39 cellular contexts compared by ENCODE assay signal in genomic region chr6:68653706-68654089, GRCh38. TPM values are rescaled to one million over a fixed set of nuclear protein-coding genes. Genes with fewer than 3 reads are reported as not detected.
"Had no signal": no experiment of that assay in that cellular context is flagged by ENCODE, and none has a peak within 500 bp of the region (broad histone marks: within the 10 kb centered on the region; RNA-seq: fewer than 3 reads in every experiment).

No MANE protein-coding gene starts in this region.

- H3K27me3 ChIP-seq: cardiac muscle cell, Peyer's patch, SJSA1 had no signal

- H3K4me3 Mint-ChIP-seq: activated B cell treated with CpG ODN at 0.5 μM for 24 hours; activated CD4-positive, alpha-beta memory T cell treated with anti-CD3 and anti-CD28 coated beads, Interleukin-2, amount 10 ng/mL, durations not matched to agents 7 days and 5 days; activated CD8-positive, alpha-beta memory T cell treated with anti-CD3 and anti-CD28 coated beads, Interleukin-2, amount 10 ng/mL, durations not matched to agents 7 days and 5 days; activated naive CD8-positive, alpha-beta T cell treated with anti-CD3 and anti-CD28 coated beads for 36 hours; activated T-cell treated with anti-CD3 and anti-CD28 coated beads, Interleukin-2, amount 50 U/mL, for 72 hours; activated T-helper 17 cell treated with anti-CD3 and anti-CD28 coated beads, Interleukin-2, amount 50 U/mL, for 72 hours; IgD-negative memory B cell had no signal

- H3K27ac ChIP-seq: cardiac muscle cell, Peyer's patch, SJSA1, VCaP had no signal

- H3K36me3 ChIP-seq: cardiac muscle cell, MG63, Peyer's patch, SJSA1 had no signal

- H3K4me1 Mint-ChIP-seq: activated B cell treated with CpG ODN at 0.5 μM for 24 hours; activated CD4-positive, alpha-beta memory T cell treated with anti-CD3 and anti-CD28 coated beads, Interleukin-2, amount 10 ng/mL, durations not matched to agents 7 days and 5 days; activated CD8-positive, alpha-beta memory T cell treated with anti-CD3 and anti-CD28 coated beads, Interleukin-2, amount 10 ng/mL, durations not matched to agents 7 days and 5 days; activated naive CD8-positive, alpha-beta T cell treated with anti-CD3 and anti-CD28 coated beads for 36 hours; activated T-helper 17 cell treated with anti-CD3 and anti-CD28 coated beads, Interleukin-2, amount 50 U/mL, for 72 hours; IgD-negative memory B cell had no signal

- H3K9me3 ChIP-seq: MG63, Peyer's patch, SJSA1 had no signal

- DNase-seq: activated B cell treated with CpG ODN at 0.5 μM for 24 hours; activated CD4-positive, alpha-beta memory T cell treated with anti-CD3 and anti-CD28 coated beads, Interleukin-2, amount 10 ng/mL, durations not matched to agents 7 days and 5 days; activated CD4-positive, alpha-beta T cell treated with anti-CD3 and anti-CD28 coated beads for 1 hour; activated CD4-positive, alpha-beta T cell treated with anti-CD3 and anti-CD28 coated beads for 48 hours; activated CD8-positive, alpha-beta memory T cell treated with anti-CD3 and anti-CD28 coated beads for 24 hours; activated CD8-positive, alpha-beta memory T cell treated with anti-CD3 and anti-CD28 coated beads, Interleukin-2, amount 10 ng/mL, durations not matched to agents 7 days and 5 days; activated CD8-positive, alpha-beta memory T cell treated with anti-CD3 and anti-CD28 coated beads, Interleukin-2, amount 50 U/mL, for 48 hours; activated effector memory CD4-positive, alpha-beta T cell treated with anti-CD3 and anti-CD28 coated beads, Interleukin-2, amount 50 U/mL, for 16 hours; activated naive CD4-positive, alpha-beta T cell; activated naive CD4-positive, alpha-beta T cell treated with anti-CD3 and anti-CD28 coated beads, Interleukin-2, amount 50 U/mL, for 16 hours; activated naive CD8-positive, alpha-beta T cell treated with anti-CD3 and anti-CD28 coated beads for 36 hours; activated T-cell treated with anti-CD3 and anti-CD28 coated beads, Interleukin-2, amount 50 U/mL, for 72 hours; amniotic stem cell; aorta; Kasumi-1; KG1; MG63; NCI-H1092; NCI-H1436 treated with DMSO at 0.1 percent for 48 hours; NCI-H1694 treated with DMSO at 0.1 percent for 48 hours; NCI-H2029; NCI-H2107; NCI-H2171; NCI-H510A; NCI-H526; NCI-H748 treated with DMSO at 0.1 percent for 48 hours; NK-92 treated with Interleukin-12 subunit alpha and Interleukin-12 subunit beta, amount 100 ng/mL, for 24 hours; PC-3; Peyer's patch; RPMI8226; SHP77 treated with DMSO at 0.1 percent for 48 hours; T-helper 1 cell; T-helper 2 cell; T-helper 9 cell had no signal

- H3K36me3 Mint-ChIP-seq: activated CD8-positive, alpha-beta memory T cell treated with anti-CD3 and anti-CD28 coated beads, Interleukin-2, amount 10 ng/mL, durations not matched to agents 7 days and 5 days; activated naive CD8-positive, alpha-beta T cell treated with anti-CD3 and anti-CD28 coated beads for 36 hours; IgD-negative memory B cell had no signal

- H3K9me3 Mint-ChIP-seq: activated B cell treated with CpG ODN at 0.5 μM for 24 hours; activated CD4-positive, alpha-beta memory T cell treated with anti-CD3 and anti-CD28 coated beads, Interleukin-2, amount 10 ng/mL, durations not matched to agents 7 days and 5 days; activated naive CD8-positive, alpha-beta T cell treated with anti-CD3 and anti-CD28 coated beads for 36 hours; activated T-helper 17 cell treated with anti-CD3 and anti-CD28 coated beads, Interleukin-2, amount 50 U/mL, for 72 hours had no signal

- H3K27ac Mint-ChIP-seq: activated B cell treated with CpG ODN at 0.5 μM for 24 hours; activated CD4-positive, alpha-beta memory T cell treated with anti-CD3 and anti-CD28 coated beads, Interleukin-2, amount 10 ng/mL, durations not matched to agents 7 days and 5 days; activated CD8-positive, alpha-beta memory T cell treated with anti-CD3 and anti-CD28 coated beads, Interleukin-2, amount 10 ng/mL, durations not matched to agents 7 days and 5 days; activated naive CD8-positive, alpha-beta T cell treated with anti-CD3 and anti-CD28 coated beads for 36 hours; activated T-cell treated with anti-CD3 and anti-CD28 coated beads, Interleukin-2, amount 50 U/mL, for 72 hours; activated T-helper 17 cell treated with anti-CD3 and anti-CD28 coated beads, Interleukin-2, amount 50 U/mL, for 72 hours; IgD-negative memory B cell had no signal

- H3K4me1 ChIP-seq: Peyer's patch, SJSA1 had no signal

- H3K27me3 Mint-ChIP-seq: activated B cell treated with CpG ODN at 0.5 μM for 24 hours; activated CD4-positive, alpha-beta memory T cell treated with anti-CD3 and anti-CD28 coated beads, Interleukin-2, amount 10 ng/mL, durations not matched to agents 7 days and 5 days; activated CD8-positive, alpha-beta memory T cell treated with anti-CD3 and anti-CD28 coated beads, Interleukin-2, amount 10 ng/mL, durations not matched to agents 7 days and 5 days; activated naive CD8-positive, alpha-beta T cell treated with anti-CD3 and anti-CD28 coated beads for 36 hours; activated T-helper 17 cell treated with anti-CD3 and anti-CD28 coated beads, Interleukin-2, amount 50 U/mL, for 72 hours had no signal

- H3K4me3 ChIP-seq: cardiac muscle cell, MG63, Peyer's patch, SJSA1 had no signal

RNA-seq across cellular contexts. Expression of gene ADGRB3, which starts 18.6 kb away (rescaled TPM):
- total RNA-seq: activated B cell treated with CpG ODN at 0.5 μM for 24 hours; activated CD4-positive, alpha-beta memory T cell treated with anti-CD3 and anti-CD28 coated beads, Interleukin-2, amount 10 ng/mL, durations not matched to agents 7 days and 5 days; activated naive CD8-positive, alpha-beta T cell treated with anti-CD3 and anti-CD28 coated beads for 36 hours; activated T-cell treated with anti-CD3 and anti-CD28 coated beads, Interleukin-2, amount 50 U/mL, for 72 hours; SJSA1 had no signal
